In genomic region chr15:56367156-56367555, GRCh38 we compare ENCODE assay signal across 2 cellular contexts.
TF ChIP-seq lines count a peak whose summit lies in the region.

No MANE protein-coding gene starts in this region.

TF ChIP-seq in neural cell, 6 proteins besides CTCF, POLR2A, EP300 and RAD21:
- TF ChIP-seq REST (IDR thresholded peaks at IDR 0.05; ENCODE audit: borderline replicate concordance) = no peak
- no peak for TF ChIP-seq SMC3 (conservative IDR thresholded peaks at IDR 0.05; ENCODE audit: poor library complexity)
- TF ChIP-seq POLR2AphosphoS5 (IDR thresholded peaks at IDR 0.05) = no peak
- TF ChIP-seq TAF1 (IDR thresholded peaks at IDR 0.05; ENCODE audit: low read depth) = no peak
- no peak for TF ChIP-seq EZH2 (IDR thresholded peaks at IDR 0.05; ENCODE audit: borderline replicate concordance, insufficient read depth, low read length, poor library complexity, severe bottlenecking)
- no peak for TF ChIP-seq MXI1 (conservative IDR thresholded peaks at IDR 0.05; ENCODE audit: poor library complexity, severe bottlenecking)
TF ChIP-seq in neural cell: peak in this region for 0.

TF ChIP-seq in HepG2, 621 proteins besides CTCF, POLR2A, EP300 and RAD21:
- TF ChIP-seq ZNF7 (CRISPR knock-in tag; IDR thresholded peaks at IDR 0.05) (no peak), ZNF121 (CRISPR knock-in tag; IDR thresholded peaks at IDR 0.05) (no peak), ZNF614 (CRISPR knock-in tag; IDR thresholded peaks at IDR 0.05; ENCODE audit: borderline replicate concordance) (no peak), ELK4 (CRISPR knock-in tag; IDR thresholded peaks at IDR 0.05; ENCODE audit: borderline replicate concordance) (no peak), NONO (IDR thresholded peaks at IDR 0.05) (no peak), NONO (CRISPR knock-in tag; conservative IDR thresholded peaks at IDR 0.05) (no peak), ZNF138 (CRISPR knock-in tag; IDR thresholded peaks at IDR 0.05; ENCODE audit: low read depth) (no peak), HNF1A (IDR thresholded peaks at IDR 0.05; ENCODE audit: low read depth) (no peak), HNF1A (CRISPR knock-in tag; IDR thresholded peaks at IDR 0.05; ENCODE audit: borderline replicate concordance) (no peak), ZNF292 (CRISPR knock-in tag; IDR thresholded peaks at IDR 0.05; ENCODE audit: borderline replicate concordance, low read depth) (no peak), ZNF142 (CRISPR knock-in tag; IDR thresholded peaks at IDR 0.05) (no peak), KDM3A (CRISPR knock-in tag; IDR thresholded peaks at IDR 0.05; ENCODE audit: low read depth) (no peak), NFE2L1 (CRISPR knock-in tag; IDR thresholded peaks at IDR 0.05; ENCODE audit: borderline replicate concordance) (no peak), ZNF503 (CRISPR knock-in tag; IDR thresholded peaks at IDR 0.05) (no peak), MED8 (CRISPR knock-in tag; IDR thresholded peaks at IDR 0.05; ENCODE audit: insufficient replicate concordance) (no peak), ATRX (CRISPR knock-in tag; IDR thresholded peaks at IDR 0.05; ENCODE audit: borderline replicate concordance) (no peak), MED1 (CRISPR knock-in tag; IDR thresholded peaks at IDR 0.05) (no peak), KLF9 (CRISPR knock-in tag; IDR thresholded peaks at IDR 0.05; ENCODE audit: low read depth) (no peak), KDM1A (CRISPR knock-in tag; IDR thresholded peaks at IDR 0.05) (no peak), HCFC1 (IDR thresholded peaks at IDR 0.05; ENCODE audit: low read depth, low read length) (no peak)
